In genomic region chr15:77096131-77096530, GRCh38 we compare ENCODE assay signal across 31 cellular contexts.
"Had no signal": no experiment of that assay in that cellular context is flagged by ENCODE, and none has a peak within 500 bp of the region (broad histone marks: within the 10 kb centered on the region; RNA-seq: fewer than 3 reads in every experiment).

No MANE protein-coding gene starts in this region.

- H3K36me3 Mint-ChIP-seq: activated CD8-positive, alpha-beta memory T cell treated with anti-CD3 and anti-CD28 coated beads, Interleukin-2, amount 10 ng/mL, durations not matched to agents 7 days and 5 days; activated naive CD4-positive, alpha-beta T cell treated with anti-CD3 and anti-CD28 coated beads, Interleukin-2, amount 50 U/mL, for 72 hours had no signal

- H3K4me2 ChIP-seq: SK-N-SH had no signal

- DNase-seq: activated CD4-positive, alpha-beta memory T cell treated with anti-CD3 and anti-CD28 coated beads, Interleukin-2, amount 10 ng/mL, durations not matched to agents 7 days and 5 days; activated CD4-positive, alpha-beta T cell treated with anti-CD3 and anti-CD28 coated beads, Interleukin-2, amount 10 ng/mL, durations not matched to agents 7 days and 5 days; activated CD4-positive, CD25-positive, alpha-beta regulatory T cell; activated CD8-positive, alpha-beta memory T cell treated with anti-CD3 and anti-CD28 coated beads, Interleukin-2, amount 10 ng/mL, durations not matched to agents 7 days and 5 days; activated effector memory CD4-positive, alpha-beta T cell treated with anti-CD3 and anti-CD28 coated beads, Interleukin-2, amount 50 U/mL, for 16 hours; activated naive CD4-positive, alpha-beta T cell treated with Interleukin-2 at 50 U/mL for 16 hours; activated naive CD8-positive, alpha-beta T cell treated with anti-CD3 and anti-CD28 coated beads, Interleukin-2, amount 50 U/mL, for 24 hours; activated T-cell treated with anti-CD3 and anti-CD28 coated beads, Interleukin-2, amount 50 U/mL, for 4 hours; brain microvascular endothelial cell; MG63; MV-4-11; NCI-H1105; NCI-H1436; NCI-H1694 treated with DMSO at 0.1 percent for 48 hours; NCI-H2081 treated with DMSO at 0.1 percent for 48 hours; NCI-H2171; NCI-H2227 treated with DMSO at 0.1 percent for 48 hours; NCI-H446 treated with DMSO at 0.1 percent for 48 hours; NCI-H524 treated with DMSO at 0.1 percent for 48 hours; NCI-H748 treated with DMSO at 0.1 percent for 48 hours; NK-92 treated with Interleukin-12 subunit alpha and Interleukin-12 subunit beta, amount 100 ng/mL, for 24 hours; OCI-M1; Right ventricle myocardium superior; RPMI8226; SK-N-SH; T-helper 1 cell had no signal

- H3K27me3 ChIP-seq: brain microvascular endothelial cell, cardiac muscle cell, MG63, SJCRH30 had no signal

- H3K27ac Mint-ChIP-seq: activated CD4-positive, alpha-beta memory T cell treated with anti-CD3 and anti-CD28 coated beads, Interleukin-2, amount 10 ng/mL, durations not matched to agents 7 days and 5 days; activated CD4-positive, alpha-beta T cell treated with anti-CD3 and anti-CD28 coated beads, Interleukin-2, amount 10 ng/mL, durations not matched to agents 7 days and 5 days; activated CD8-positive, alpha-beta memory T cell treated with anti-CD3 and anti-CD28 coated beads, Interleukin-2, amount 10 ng/mL, durations not matched to agents 7 days and 5 days; activated naive CD8-positive, alpha-beta T cell treated with anti-CD3 and anti-CD28 coated beads, Interleukin-2, amount 50 U/mL, for 24 hours had no signal

- H3K4me1 Mint-ChIP-seq: activated CD4-positive, alpha-beta memory T cell treated with anti-CD3 and anti-CD28 coated beads, Interleukin-2, amount 10 ng/mL, durations not matched to agents 7 days and 5 days; activated CD4-positive, alpha-beta T cell treated with anti-CD3 and anti-CD28 coated beads, Interleukin-2, amount 10 ng/mL, durations not matched to agents 7 days and 5 days; activated naive CD8-positive, alpha-beta T cell treated with anti-CD3 and anti-CD28 coated beads, Interleukin-2, amount 50 U/mL, for 24 hours had no signal

- ATAC-seq: activated CD8-positive, alpha-beta memory T cell treated with anti-CD3 and anti-CD28 coated beads, Interleukin-2, amount 10 ng/mL, durations not matched to agents 7 days and 5 days; activated naive CD4-positive, alpha-beta T cell treated with anti-CD3 and anti-CD28 coated beads, Interleukin-2, amount 50 U/mL, for 72 hours; activated naive CD8-positive, alpha-beta T cell treated with anti-CD3 and anti-CD28 coated beads, Interleukin-2, amount 50 U/mL, for 24 hours; activated T-cell treated with anti-CD3 and anti-CD28 coated beads, Interleukin-2, amount 50 U/mL, for 4 hours; Panc1 had no signal

- H3K9me3 ChIP-seq: MG63, SJCRH30, SK-N-SH had no signal

- H3K36me3 ChIP-seq: brain microvascular endothelial cell, cardiac muscle cell, MG63, SJCRH30 had no signal

- H3K9me3 Mint-ChIP-seq: activated CD4-positive, alpha-beta memory T cell treated with anti-CD3 and anti-CD28 coated beads, Interleukin-2, amount 10 ng/mL, durations not matched to agents 7 days and 5 days; activated CD4-positive, alpha-beta T cell treated with anti-CD3 and anti-CD28 coated beads, Interleukin-2, amount 10 ng/mL, durations not matched to agents 7 days and 5 days; activated naive CD4-positive, alpha-beta T cell treated with anti-CD3 and anti-CD28 coated beads, Interleukin-2, amount 50 U/mL, for 72 hours; activated naive CD8-positive, alpha-beta T cell treated with anti-CD3 and anti-CD28 coated beads, Interleukin-2, amount 50 U/mL, for 24 hours; activated T-cell treated with anti-CD3 and anti-CD28 coated beads, Interleukin-2, amount 50 U/mL, for 4 hours had no signal

- H3K4me3 Mint-ChIP-seq: activated CD4-positive, alpha-beta memory T cell treated with anti-CD3 and anti-CD28 coated beads, Interleukin-2, amount 10 ng/mL, durations not matched to agents 7 days and 5 days; activated CD4-positive, alpha-beta T cell treated with anti-CD3 and anti-CD28 coated beads, Interleukin-2, amount 10 ng/mL, durations not matched to agents 7 days and 5 days; activated CD8-positive, alpha-beta memory T cell treated with anti-CD3 and anti-CD28 coated beads, Interleukin-2, amount 10 ng/mL, durations not matched to agents 7 days and 5 days; activated naive CD8-positive, alpha-beta T cell treated with anti-CD3 and anti-CD28 coated beads, Interleukin-2, amount 50 U/mL, for 24 hours; activated T-cell treated with anti-CD3 and anti-CD28 coated beads, Interleukin-2, amount 50 U/mL, for 4 hours had no signal

- H3K4me3 ChIP-seq: cardiac muscle cell, MG63, SJCRH30 had no signal

- H3K27me3 Mint-ChIP-seq: activated CD4-positive, alpha-beta T cell treated with anti-CD3 and anti-CD28 coated beads, Interleukin-2, amount 10 ng/mL, durations not matched to agents 7 days and 5 days; activated CD8-positive, alpha-beta memory T cell treated with anti-CD3 and anti-CD28 coated beads, Interleukin-2, amount 10 ng/mL, durations not matched to agents 7 days and 5 days; activated naive CD8-positive, alpha-beta T cell treated with anti-CD3 and anti-CD28 coated beads, Interleukin-2, amount 50 U/mL, for 24 hours had no signal

- H3K27ac ChIP-seq: brain microvascular endothelial cell, cardiac muscle cell, VCaP had no signal
